In the genomic region with DNA sequence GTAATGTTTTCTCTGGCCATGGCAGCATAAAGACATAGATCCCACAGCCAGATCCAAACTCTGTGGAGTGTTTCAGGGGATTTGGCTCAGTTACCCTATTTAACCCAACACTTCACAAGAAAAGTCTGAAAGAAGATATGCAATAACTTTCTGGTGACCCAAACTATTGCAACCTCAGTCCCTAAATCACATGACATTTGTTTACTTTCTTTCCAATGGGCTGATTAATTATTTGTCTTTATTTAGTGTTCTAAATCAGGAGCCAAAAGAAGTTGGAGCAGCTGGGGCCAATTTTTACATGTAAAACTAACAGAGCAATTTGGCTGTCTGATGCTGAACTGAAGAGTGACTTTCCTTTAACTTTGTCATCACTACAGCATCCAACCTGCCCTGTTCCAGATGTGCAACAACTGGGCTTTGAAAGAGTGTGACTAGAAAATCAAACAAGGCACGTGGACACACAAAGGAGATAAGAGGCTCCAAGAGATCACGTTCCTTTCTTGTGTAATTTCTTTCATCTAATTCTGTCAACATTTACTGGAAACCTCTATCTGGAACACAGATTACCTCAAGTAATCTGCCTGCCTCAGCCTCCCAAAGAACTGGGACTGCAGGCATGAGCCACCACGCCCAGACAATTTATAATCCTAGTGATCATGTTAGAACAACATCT, we compare ENCODE assay signal across 1 cellular context.
TF ChIP-seq lines count a peak whose summit lies in the region.

No MANE protein-coding gene starts in this region.

TF ChIP-seq in SK-N-SH treated with all-trans-retinoic acid at 6 μM for 48 hours, 23 proteins besides CTCF, POLR2A, EP300 and RAD21 (continued from another document):
- TF ChIP-seq, protein P1, sequence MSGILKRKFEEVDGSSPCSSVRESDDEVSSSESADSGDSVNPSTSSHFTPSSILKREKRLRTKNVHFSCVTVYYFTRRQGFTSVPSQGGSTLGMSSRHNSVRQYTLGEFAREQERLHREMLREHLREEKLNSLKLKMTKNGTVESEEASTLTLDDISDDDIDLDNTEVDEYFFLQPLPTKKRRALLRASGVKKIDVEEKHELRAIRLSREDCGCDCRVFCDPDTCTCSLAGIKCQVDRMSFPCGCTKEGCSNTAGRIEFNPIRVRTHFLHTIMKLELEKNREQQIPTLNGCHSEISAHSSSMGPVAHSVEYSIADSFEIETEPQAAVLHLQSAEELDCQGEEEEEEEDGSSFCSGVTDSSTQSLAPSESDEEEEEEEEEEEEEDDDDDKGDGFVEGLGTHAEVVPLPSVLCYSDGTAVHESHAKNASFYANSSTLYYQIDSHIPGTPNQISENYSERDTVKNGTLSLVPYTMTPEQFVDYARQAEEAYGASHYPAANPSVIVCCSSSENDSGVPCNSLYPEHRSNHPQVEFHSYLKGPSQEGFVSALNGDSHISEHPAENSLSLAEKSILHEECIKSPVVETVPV (CRISPR knock-in tag; IDR thresholded peaks at IDR 0.05) = no peak
